Comparison of ENCODE assay signal across 8 cellular contexts in genomic region chr16:14300631-14301149, GRCh38.
DNase-seq lines count a peak whose midpoint lies in the region; ATAC-seq, FAIRE-seq and TF ChIP-seq lines count a peak whose summit lies in the region.

No MANE protein-coding gene starts in this region.

- H3K9me3 ChIP-seq in AG04450 (ENCODE audit: control insufficient read depth, insufficient read depth, low read length) (no peaks in the 10 kb centered on the region; the same call in 1 of the 2 replicates), adrenal gland (replicated peaks in 1 of 3) (no peaks in the 10 kb centered on the region), left ventricle myocardium inferior (replicated peaks) (no peaks in the 10 kb centered on the region), prostate gland (no peaks in the 10 kb centered on the region)

- intact Hi-C loops in adrenal gland (cut with DNase I), result loop anchor here (5.0 to 10.0 kb wide), 3 partner anchors 224 to 378 kb away; partner anchors contain the start of gene ERCC4 (in 1 of the 2)
- intact Hi-C loops in left ventricle myocardium inferior (cut with micrococcal nuclease), result no loop called here
- intact Hi-C loops in prostate gland (cut with DNase I), result loop anchor here (1.0 to 5.0 kb wide), 2 partner anchors 97 to 228 kb away; no protein-coding TSS in a partner anchor

- no peak for TF ChIP-seq POLR2A in GM12891 (IDR thresholded peaks at IDR 0.05; ENCODE audit: low read depth, low read length)
- peak in 1 of 2 donors; percentile 71 for TF ChIP-seq POLR2A in adrenal gland (IDR thresholded peaks at IDR 0.05)
- TF ChIP-seq POLR2A in prostate gland (IDR thresholded peaks at IDR 0.05), result no peak

- 30 to 32% (median 31%) methylated on average over 12 to 13 of the region's 13 CpGs for whole genome bisulfite sequencing in adrenal gland, 4 donors
- WGBS in prostate gland, result 27% methylated on average over 13 of the region's 13 CpGs

- H3K4me3 ChIP-seq in AG04450 (ENCODE audit: low read depth, low read length) (no peak overlapping the region), adrenal gland (peak overlapping the region in 2 of 4 donors; percentile 26 to 100), left ventricle myocardium inferior (peak overlapping the region; percentile 96), prostate gland (peak overlapping the region; percentile 85 to 90)

- H3K27me3 ChIP-seq in AG04450 (ENCODE audit: control insufficient read depth, insufficient read depth, low read length) (no peaks in the 10 kb centered on the region), adrenal gland (no peaks in the 10 kb centered on the region), left ventricle myocardium inferior (ENCODE audit: low read depth) (peaks cover 9% of the 10 kb centered on the region), prostate gland (replicated peaks; ENCODE audit: insufficient read depth) (no peaks in the 10 kb centered on the region)

- H3K36me3 ChIP-seq in adrenal gland (replicated peaks in 1 of 2), result no peaks in the 10 kb centered on the region
- no peaks in the 10 kb centered on the region for H3K36me3 ChIP-seq in left ventricle myocardium inferior
- no peaks in the 10 kb centered on the region for H3K36me3 ChIP-seq in prostate gland

- CTCF ChIA-PET in AG04450 (lab: Charles Lee), result interaction anchor here (0.7 to 1.8 kb wide), 4 partner anchors 15 to 230 kb away, joined by 4 to 7 read pairs (median 5); no protein-coding TSS in a partner anchor

- TF ChIP-seq CTCF in AG04450 (IDR thresholded peaks at IDR 0.05; ENCODE audit: low read depth, low read length) (peak; percentile 67), adrenal gland (IDR thresholded peaks at IDR 0.05) (peak; percentile 44 to 90 (median 68)), left ventricle myocardium inferior (IDR thresholded peaks at IDR 0.05; ENCODE audit: borderline replicate concordance) (peak; percentile 70), prostate gland (IDR thresholded peaks at IDR 0.05) (peak in 3 of 4 experiments; percentile 66 to 81 (median 66))

- H3K27ac ChIP-seq in AG04450 (ENCODE audit: low read depth, low read length), result peak overlapping the region; percentile 11
- peak overlapping the region; percentile 39 to 95 (median 84) for H3K27ac ChIP-seq in adrenal gland
- H3K27ac ChIP-seq in left ventricle myocardium inferior (replicated peaks), result peak overlapping the region; percentile 91
- peak overlapping the region; percentile 72 to 77 for H3K27ac ChIP-seq in prostate gland

- POLR2A ChIA-PET in AG04450 (lab: Yijun Ruan, JAX), result interaction anchor here (0.6 to 1.0 kb wide), 3 partner anchors 15 to 186 kb away, joined by 3 to 6 read pairs (median 5); no protein-coding TSS in a partner anchor

- peak; percentile 85 for FAIRE-seq in GM12891 (lab: Jason Lieb, UNC)

- H3K4me1 ChIP-seq in adrenal gland (replicated peaks in 1 of 2), result peaks cover 13 to 24% of the 10 kb centered on the region in 2 donors
- peaks cover 47% of the 10 kb centered on the region for H3K4me1 ChIP-seq in left ventricle myocardium inferior
- H3K4me1 ChIP-seq in prostate gland (replicated peaks), result peaks cover 4% of the 10 kb centered on the region

- DNase-seq in AG04450 (ENCODE audit: low read depth, low spot score) (no peak), GM12891 (ENCODE audit: insufficient read length, low spot score) (no peak), HK-2 (ENCODE audit: unreplicated experiment) (peak; percentile 65), NOMO-1 treated with DMSO at 0.1 percent for 48 hours (lab: John Stamatoyannopoulos, UW; ENCODE audit: unreplicated experiment) (peak; percentile 68), adrenal gland (peak; percentile 79 to 92 (median 87)), left ventricle myocardium inferior (peak; percentile 63), prostate gland (ENCODE audit: low spot score) (peak; percentile 74)

- no peak for ATAC-seq in GM19035 (IDR thresholded peaks at IDR 0.05; ENCODE audit: unreplicated experiment)

TF ChIP-seq in GM12891, 5 proteins besides CTCF, POLR2A, EP300 and RAD21:
- no peak for TF ChIP-seq TAF1 (IDR thresholded peaks at IDR 0.05; ENCODE audit: low read depth, low read length)
- no peak for TF ChIP-seq PAX5 (IDR thresholded peaks at IDR 0.05; ENCODE audit: insufficient read depth, low read length, severe bottlenecking)
- no peak; the same call in 1 of the 2 replicates for TF ChIP-seq POU2F2 (IDR thresholded peaks at IDR 0.05; ENCODE audit: low read depth, low read length)
- TF ChIP-seq POLR2AphosphoS5 (IDR thresholded peaks at IDR 0.05; ENCODE audit: low read depth, low read length), result no peak
- no peak for TF ChIP-seq SPI1 (IDR thresholded peaks at IDR 0.05; ENCODE audit: low read depth, low read length)
TF ChIP-seq in GM12891: peak in this region for 0.

Comparison
In these comparisons a context has a peak if more than half of its experiments do, and no peak if none do; other contexts are left out.
1. DNase-seq: peak in HK-2 (single experiment), NOMO-1 treated with DMSO at 0.1 percent for 48 hours (single experiment), adrenal gland (7 of 7), left ventricle myocardium inferior (single experiment) and prostate gland (single experiment); none in AG04450 (single experiment) and GM12891 (single experiment).
2. H3K27ac ChIP-seq: peak in every context shown above with its lines; median percentile 91 in left ventricle myocardium inferior; 84 in adrenal gland; 74 in prostate gland; 11 in AG04450.
3. Peak in every context shown above with its lines, with median percentiles within 50 percentile points of each other: CTCF ChIP-seq.